In the genomic region with DNA sequence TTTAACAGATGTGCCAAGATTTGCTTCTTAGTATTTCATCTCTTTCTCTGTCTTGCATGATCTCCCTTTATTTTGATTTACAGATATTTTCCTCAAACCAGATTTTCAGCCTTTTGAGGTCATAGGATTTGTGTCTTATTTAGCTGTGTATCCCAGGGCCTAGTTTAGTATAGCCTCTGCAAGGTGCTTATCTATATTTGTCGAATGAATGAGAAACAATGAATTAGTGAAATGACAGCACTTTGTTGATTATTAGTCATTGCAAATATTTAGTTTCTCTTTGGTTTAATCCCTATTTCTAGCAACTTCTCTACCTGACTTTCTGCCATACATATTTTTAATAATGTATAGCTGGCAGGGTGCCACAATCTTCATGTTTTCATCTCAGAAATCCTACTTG, we compare ENCODE assay signal across 15 cellular contexts.
DNase-seq lines count a peak whose midpoint lies in the region; ATAC-seq and TF ChIP-seq lines count a peak whose summit lies in the region.
"Had no signal": no experiment of that assay in that cellular context is flagged by ENCODE, and none has a peak within 500 bp of the region (broad histone marks: within the 10 kb centered on the region; RNA-seq: fewer than 3 reads in every experiment).

No MANE protein-coding gene starts in this region.

- ATAC-seq in GM19395 (IDR thresholded peaks at IDR 0.05; ENCODE audit: unreplicated experiment) (peak; percentile 22), HG02884 (IDR thresholded peaks at IDR 0.05; ENCODE audit: unreplicated experiment) (peak; percentile 41), GM19324 (IDR thresholded peaks at IDR 0.05; ENCODE audit: low FRiP score, unreplicated experiment) (no peak)

- intact Hi-C loops in posterior cingulate gyrus (cut with DNase I) = no loop called here

- peak overlapping the region; percentile 54 for H3K4me2 ChIP-seq in OCI-LY1 (ENCODE audit: low read length)

- H4K20me1 ChIP-seq in OCI-LY1 (ENCODE audit: insufficient read depth, low read length) = no peaks in the 10 kb centered on the region

- peaks cover 2% of the 10 kb centered on the region; the same call in 1 of the 2 replicates for H3K36me3 ChIP-seq in OCI-LY1 (ENCODE audit: insufficient read depth, low read length)

- peaks cover under 1% of the 10 kb centered on the region; the same call in 1 of the 2 replicates for H3K9me3 ChIP-seq in OCI-LY1 (ENCODE audit: low read length)

- no peak for TF ChIP-seq CTCF in OCI-LY1 (IDR thresholded peaks at IDR 0.05; ENCODE audit: low read length)

- no peaks in the 10 kb centered on the region for H3K27me3 ChIP-seq in OCI-LY1 (ENCODE audit: insufficient read depth, low read length)

- DNase-seq in posterior cingulate gyrus (no peak), GDM1 (lab: John Stamatoyannopoulos, UW) (no peak), MV-4-11 (lab: John Stamatoyannopoulos, UW) (no peak)
- DNase-seq: CD4-positive, alpha-beta memory T cell; H9; IMR-90; Kasumi-1; NCI-H1436 treated with DMSO at 0.1 percent for 48 hours; NCI-H2081; NCI-H510A treated with DMSO at 0.1 percent for 48 hours; SIG-M5 had no signal

- H3K9me2 ChIP-seq in OCI-LY1 (ENCODE audit: low read depth, low read length) = no peaks in the 10 kb centered on the region

- H3K79me2 ChIP-seq in OCI-LY1 (ENCODE audit: insufficient read depth, low read length) = no peaks in the 10 kb centered on the region

- H3F3A ChIP-seq in OCI-LY1 (ENCODE audit: insufficient read depth, low read length) = no peaks in the 10 kb centered on the region

- peaks cover 47% of the 10 kb centered on the region for H3K4me1 ChIP-seq in OCI-LY1 (ENCODE audit: insufficient read depth, low read length, severe bottlenecking)

- H3K4me3 ChIP-seq in OCI-LY1 (ENCODE audit: low read depth, low read length, poor library complexity, severe bottlenecking) = peak overlapping the region; percentile 33

- peak overlapping the region; percentile 99 for H2AFZ ChIP-seq in OCI-LY1 (ENCODE audit: low read length)

- peak overlapping the region; percentile 89 for H3K27ac ChIP-seq in OCI-LY1 (ENCODE audit: low read depth, low read length, poor library complexity, severe bottlenecking)

- H3K9ac ChIP-seq in OCI-LY1 (ENCODE audit: low read length) = peak overlapping the region; percentile 56
